In the genomic region with DNA sequence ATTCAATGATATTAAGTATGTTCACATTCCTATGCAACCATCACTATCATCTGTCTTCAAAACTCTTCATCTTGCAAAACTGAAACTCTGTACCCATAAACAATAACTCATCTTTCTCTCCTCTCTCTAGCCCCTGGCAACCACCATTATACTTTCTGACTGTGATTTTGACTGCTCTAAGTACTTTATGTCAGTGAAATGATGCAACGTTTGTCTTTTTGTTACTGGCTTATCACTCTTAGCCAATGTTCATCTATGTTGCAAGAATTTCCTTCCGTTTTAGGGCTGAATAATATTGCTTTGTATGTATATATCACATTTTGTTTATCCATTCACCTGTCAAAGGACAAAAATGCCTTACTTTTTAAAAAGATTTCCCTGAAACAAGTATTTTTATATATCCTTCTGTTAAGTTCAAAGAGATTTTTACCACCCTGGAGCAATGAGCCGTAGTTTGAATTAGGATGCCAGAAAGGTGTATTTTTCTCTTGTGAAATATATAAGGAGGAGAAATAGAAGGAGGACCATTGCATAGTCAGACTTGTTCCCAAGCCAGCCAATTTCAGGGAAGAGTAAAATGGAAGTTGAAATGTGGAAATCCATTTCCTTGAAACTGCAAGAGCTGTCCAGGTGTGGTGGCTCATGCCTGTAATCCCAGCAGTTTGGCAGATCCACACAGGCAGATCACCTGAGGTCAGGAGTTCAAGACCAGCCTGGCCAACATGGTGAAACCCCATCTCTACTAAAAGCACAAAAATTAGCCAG, we compare ENCODE assay signal across 1 cellular context.
TF ChIP-seq lines count a peak whose summit lies in the region.

No MANE protein-coding gene starts in this region.

TF ChIP-seq in SK-N-SH, 30 proteins besides CTCF, POLR2A, EP300 and RAD21 (continued from another document):
- TF ChIP-seq, protein P1, sequence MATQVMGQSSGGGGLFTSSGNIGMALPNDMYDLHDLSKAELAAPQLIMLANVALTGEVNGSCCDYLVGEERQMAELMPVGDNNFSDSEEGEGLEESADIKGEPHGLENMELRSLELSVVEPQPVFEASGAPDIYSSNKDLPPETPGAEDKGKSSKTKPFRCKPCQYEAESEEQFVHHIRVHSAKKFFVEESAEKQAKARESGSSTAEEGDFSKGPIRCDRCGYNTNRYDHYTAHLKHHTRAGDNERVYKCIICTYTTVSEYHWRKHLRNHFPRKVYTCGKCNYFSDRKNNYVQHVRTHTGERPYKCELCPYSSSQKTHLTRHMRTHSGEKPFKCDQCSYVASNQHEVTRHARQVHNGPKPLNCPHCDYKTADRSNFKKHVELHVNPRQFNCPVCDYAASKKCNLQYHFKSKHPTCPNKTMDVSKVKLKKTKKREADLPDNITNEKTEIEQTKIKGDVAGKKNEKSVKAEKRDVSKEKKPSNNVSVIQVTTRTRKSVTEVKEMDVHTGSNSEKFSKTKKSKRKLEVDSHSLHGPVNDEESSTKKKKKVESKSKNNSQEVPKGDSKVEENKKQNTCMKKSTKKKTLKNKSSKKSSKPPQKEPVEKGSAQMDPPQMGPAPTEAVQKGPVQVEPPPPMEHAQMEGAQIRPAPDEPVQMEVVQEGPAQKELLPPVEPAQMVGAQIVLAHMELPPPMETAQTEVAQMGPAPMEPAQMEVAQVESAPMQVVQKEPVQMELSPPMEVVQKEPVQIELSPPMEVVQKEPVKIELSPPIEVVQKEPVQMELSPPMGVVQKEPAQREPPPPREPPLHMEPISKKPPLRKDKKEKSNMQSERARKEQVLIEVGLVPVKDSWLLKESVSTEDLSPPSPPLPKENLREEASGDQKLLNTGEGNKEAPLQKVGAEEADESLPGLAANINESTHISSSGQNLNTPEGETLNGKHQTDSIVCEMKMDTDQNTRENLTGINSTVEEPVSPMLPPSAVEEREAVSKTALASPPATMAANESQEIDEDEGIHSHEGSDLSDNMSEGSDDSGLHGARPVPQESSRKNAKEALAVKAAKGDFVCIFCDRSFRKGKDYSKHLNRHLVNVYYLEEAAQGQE (IDR thresholded peaks at IDR 0.05; ENCODE audit: low read depth, low read length), result no peak
- TF ChIP-seq FOXJ3 (CRISPR knock-in tag; IDR thresholded peaks at IDR 0.05) (no peak), RFX5 (IDR thresholded peaks at IDR 0.05; ENCODE audit: low read length) (no peak), JUND (IDR thresholded peaks at IDR 0.05) (no peak), ELF1 (IDR thresholded peaks at IDR 0.05) (no peak), FOXM1 (IDR thresholded peaks at IDR 0.05; ENCODE audit: low read depth) (no peak), MXI1 (IDR thresholded peaks at IDR 0.05; ENCODE audit: low read depth, low read length) (no peak)
- TF ChIP-seq, protein P2, sequence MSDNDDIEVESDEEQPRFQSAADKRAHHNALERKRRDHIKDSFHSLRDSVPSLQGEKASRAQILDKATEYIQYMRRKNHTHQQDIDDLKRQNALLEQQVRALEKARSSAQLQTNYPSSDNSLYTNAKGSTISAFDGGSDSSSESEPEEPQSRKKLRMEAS (IDR thresholded peaks at IDR 0.05; ENCODE audit: low read depth), result no peak
- TF ChIP-seq, protein P3, sequence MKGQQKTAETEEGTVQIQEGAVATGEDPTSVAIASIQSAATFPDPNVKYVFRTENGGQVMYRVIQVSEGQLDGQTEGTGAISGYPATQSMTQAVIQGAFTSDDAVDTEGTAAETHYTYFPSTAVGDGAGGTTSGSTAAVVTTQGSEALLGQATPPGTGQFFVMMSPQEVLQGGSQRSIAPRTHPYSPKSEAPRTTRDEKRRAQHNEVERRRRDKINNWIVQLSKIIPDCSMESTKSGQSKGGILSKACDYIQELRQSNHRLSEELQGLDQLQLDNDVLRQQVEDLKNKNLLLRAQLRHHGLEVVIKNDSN (IDR thresholded peaks at IDR 0.05; ENCODE audit: borderline replicate concordance, low read depth), result no peak
